ENCODE assay signal across 23 cellular contexts in genomic region chr17:17091856-17092756, GRCh38. TPM values are rescaled to one million over a fixed set of nuclear protein-coding genes. Genes with fewer than 3 reads are reported as not detected.
DNase-seq lines count a peak whose midpoint lies in the region; ATAC-seq, FAIRE-seq and TF ChIP-seq lines count a peak whose summit lies in the region.
"Had no signal": no experiment of that assay in that cellular context is flagged by ENCODE, and none has a peak within 500 bp of the region (broad histone marks: within the 10 kb centered on the region; RNA-seq: fewer than 3 reads in every experiment).

No MANE protein-coding gene starts in this region.

- peaks cover 21 to 90% (median 75%) of the 10 kb centered on the region in 11 experiments for H3K36me3 ChIP-seq in BLaER1 treated with 17β-estradiol and CSF1 and Interleukin-3, amounts not matched to agents 10 nM and 100 nM
- peaks cover 8% of the 10 kb centered on the region; the same call in 2 of the 3 replicates for H3K36me3 ChIP-seq in K562 (ENCODE audit: control insufficient read depth, insufficient read depth, low read length)
- H3K36me3 ChIP-seq in psoas muscle (ENCODE audit: insufficient read depth in 1 of 2, low read depth in 1 of 2), result peaks cover 0 to 18% of the 10 kb centered on the region in 2 donors
- H3K36me3 ChIP-seq: suprapubic skin had no signal

- CTCF ChIA-PET in K562 (lab: Yijun Ruan, JAX; ENCODE audit: low intra/inter-chr PET ratio), result no interaction called here
- CTCF ChIA-PET in activated CD8-positive, alpha-beta T cell treated with anti-CD3 and anti-CD28 coated beads for 36 hours (lab: Charles Lee), result no interaction called here

- no peak for ATAC-seq in K562
- ATAC-seq in psoas muscle, result no peak
- ATAC-seq in GM18867 (IDR thresholded peaks at IDR 0.05; ENCODE audit: unreplicated experiment), result no peak
- ATAC-seq in GM19395 (IDR thresholded peaks at IDR 0.05; ENCODE audit: unreplicated experiment), result no peak
- no peak for ATAC-seq in activated CD8-positive, alpha-beta T cell treated with anti-CD3 and anti-CD28 coated beads for 36 hours
- ATAC-seq: GM12878, right cardiac atrium had no signal

- FAIRE-seq in K562 (lab: Jason Lieb, UNC), result no peak
- FAIRE-seq: GM12878, GM19239 had no signal

- peaks cover 18 to 99% (median 91%) of the 10 kb centered on the region in 10 experiments; a peak in 19 of 20 replicates for H3K4me1 ChIP-seq in BLaER1 treated with 17β-estradiol and CSF1 and Interleukin-3, amounts not matched to agents 10 nM and 100 nM
- peaks cover 6% of the 10 kb centered on the region for H3K4me1 ChIP-seq in H9 (ENCODE audit: insufficient read depth, low read length)
- H3K4me1 ChIP-seq in K562 (replicated peaks in 1 of 2; ENCODE audit: control insufficient read depth in 2 of 2, insufficient read depth in 2 of 2, low read length in 2 of 2), result peaks cover 19 to 22% of the 10 kb centered on the region in 2 experiments; a peak in 4 of 5 replicates
- peaks cover 82% of the 10 kb centered on the region for H3K4me1 ChIP-seq in psoas muscle

- POLR2A ChIA-PET in K562 (lab: Yijun Ruan, JAX), result interaction anchor here (0.6 to 0.7 kb wide), 2 partner anchors 240 to 642 kb away, joined by 3 read pairs; no protein-coding TSS in a partner anchor
- POLR2A ChIA-PET in activated CD8-positive, alpha-beta T cell treated with anti-CD3 and anti-CD28 coated beads for 36 hours (lab: Charles Lee), result no interaction called here

- H3K14ac ChIP-seq in H9 (ENCODE audit: insufficient read depth, low read length), result no peak overlapping the region

- no peak overlapping the region for H3K4me3 ChIP-seq in BLaER1 treated with 17β-estradiol and CSF1 and Interleukin-3, amounts not matched to agents 10 nM and 100 nM
- no peak overlapping the region for H3K4me3 ChIP-seq in K562
- no peak overlapping the region for H3K4me3 ChIP-seq in psoas muscle
- H3K4me3 ChIP-seq: GM12878, hepatocyte, suprapubic skin had no signal

- H4K8ac ChIP-seq in H9 (replicated peaks; ENCODE audit: insufficient read length, low read depth, low read length), result no peak overlapping the region

- no peaks in the 10 kb centered on the region for H3K9me1 ChIP-seq in K562 (ENCODE audit: control insufficient read depth, insufficient read depth, low read length)

- no peaks in the 10 kb centered on the region for H3K9me3 Mint-ChIP-seq in H9
- H3K9me3 Mint-ChIP-seq in activated CD8-positive, alpha-beta T cell treated with anti-CD3 and anti-CD28 coated beads for 36 hours, result no peaks in the 10 kb centered on the region
- H3K9me3 Mint-ChIP-seq: activated CD4-positive, alpha-beta memory T cell treated with anti-CD3 and anti-CD28 coated beads, Interleukin-2, amount 10 ng/mL, durations not matched to agents 7 days and 5 days; T-helper 1 cell treated with Interleukin-12 subunit alpha and Interleukin-12 subunit beta and Interleukin-4 antibody, amounts not matched to agents 30 μg/mL and 1 μg/mL, for 36 hours had no signal

- no peaks in the 10 kb centered on the region for H3K23me2 ChIP-seq in H9 (ENCODE audit: insufficient read length, low read depth, low read length, poor library complexity, severe bottlenecking)

- no peak overlapping the region for H3K4ac ChIP-seq in H9 (ENCODE audit: low read depth, low read length)

- in situ Hi-C loops in K562 (cut with MboI), result no loop called here

- H3K27ac ChIP-seq in BLaER1 treated with 17β-estradiol and CSF1 and Interleukin-3, amounts not matched to agents 10 nM and 100 nM, result no peak overlapping the region
- no peak overlapping the region for H3K27ac ChIP-seq in H9 (ENCODE audit: insufficient read length, low read depth, low read length)
- no peak overlapping the region for H3K27ac ChIP-seq in K562 (ENCODE audit: extremely low read depth, low read depth, low read length)
- peak overlapping the region; percentile 33 for H3K27ac ChIP-seq in psoas muscle
- H3K27ac ChIP-seq: epithelial cell of prostate, hepatocyte, suprapubic skin had no signal

- TF ChIP-seq CTCF in H9 (conservative IDR thresholded peaks at IDR 0.05), result no peak
- TF ChIP-seq CTCF in K562 (IDR thresholded peaks at IDR 0.05 in 2 of 3, conservative IDR thresholded peaks at IDR 0.05 in 1 of 3; ENCODE audit: insufficient read depth in 2 of 3, low read depth in 1 of 3, low read length in 3 of 3), result no peak
- TF ChIP-seq CTCF in psoas muscle (IDR thresholded peaks at IDR 0.05), result no peak
- no peak for TF ChIP-seq CTCF in activated CD8-positive, alpha-beta T cell treated with anti-CD3 and anti-CD28 coated beads for 36 hours (IDR thresholded peaks at IDR 0.05)

- no peak overlapping the region for H2BK20ac ChIP-seq in H9 (ENCODE audit: low read depth, low read length, poor library complexity, severe bottlenecking)

- no peak overlapping the region for H2AK5ac ChIP-seq in H9 (ENCODE audit: insufficient read length, low read length)

- H3K79me2 ChIP-seq in H9 (ENCODE audit: insufficient read depth, low read length) (no peaks in the 10 kb centered on the region), K562 (ENCODE audit: control insufficient read depth, insufficient read depth, low read length) (no peaks in the 10 kb centered on the region)

- H3K9me3 ChIP-seq in BLaER1 treated with 17β-estradiol and CSF1 and Interleukin-3, amounts not matched to agents 10 nM and 100 nM (replicated peaks in 1 of 11), result no peaks in the 10 kb centered on the region
- H3K9me3 ChIP-seq in H9 (ENCODE audit: control insufficient read depth, low read depth, low read length) (no peaks in the 10 kb centered on the region), K562 (replicated peaks; ENCODE audit: control insufficient read depth, insufficient read depth, low read depth, low read length) (no peaks in the 10 kb centered on the region), psoas muscle (no peaks in the 10 kb centered on the region)
- H3K9me3 ChIP-seq: suprapubic skin had no signal

- no peak overlapping the region for H2AFZ ChIP-seq in H9 (ENCODE audit: low read length)
- H2AFZ ChIP-seq in K562 (ENCODE audit: low read depth, low read length), result no peak overlapping the region
- H2AFZ ChIP-seq: hepatocyte had no signal

- no peak overlapping the region for H3K56ac ChIP-seq in H9 (ENCODE audit: insufficient read length, low read depth, low read length)

- no peak overlapping the region for H2BK15ac ChIP-seq in H9 (ENCODE audit: low read depth, low read length)

- peaks cover 55 to 65% of the 10 kb centered on the region in 2 experiments for H3K4me1 Mint-ChIP-seq in H9
- peaks cover 34% of the 10 kb centered on the region for H3K4me1 Mint-ChIP-seq in activated CD8-positive, alpha-beta T cell treated with anti-CD3 and anti-CD28 coated beads for 36 hours (ENCODE audit: low read depth)

- BruUV-seq in K562 (replicated peaks; lab: Mats Ljungman, UMichigan), result no TSS peak

- DNase-seq in H9, result no peak
- DNase-seq in K562 (ENCODE audit: extremely low read depth in 1 of 4, low spot score in 3 of 4), result no peak
- no peak for DNase-seq in psoas muscle
- DNase-seq in activated CD8-positive, alpha-beta T cell treated with anti-CD3 and anti-CD28 coated beads for 36 hours, result no peak
- DNase-seq: activated CD4-positive, alpha-beta memory T cell treated with anti-CD3 and anti-CD28 coated beads, Interleukin-2, amount 10 ng/mL, durations not matched to agents 7 days and 5 days; activated naive CD4-positive, alpha-beta T cell; amygdala; central memory CD4-positive, alpha-beta T cell; DMS79; islet precursor cell; NCI-H748 treated with DMSO at 0.1 percent for 48 hours; OCI-M1; stimulated activated CD8-positive, alpha-beta memory T cell treated with anti-CD3 and anti-CD28 coated beads, Interleukin-4, amount 100 ng/mL, for 48 hours had no signal

- H3K27me3 ChIP-seq in BLaER1 treated with 17β-estradiol and CSF1 and Interleukin-3, amounts not matched to agents 10 nM and 100 nM, result no peaks in the 10 kb centered on the region
- H3K27me3 ChIP-seq in H9 (ENCODE audit: insufficient read depth, low read length) (no peaks in the 10 kb centered on the region), K562 (ENCODE audit: control insufficient read depth in 2 of 2, insufficient read depth in 2 of 2, low read length in 2 of 2) (no peaks in the 10 kb centered on the region), psoas muscle (ENCODE audit: insufficient read depth in 3 of 3, low read length in 2 of 3) (no peaks in the 10 kb centered on the region)
- H3K27me3 ChIP-seq: hepatocyte, suprapubic skin had no signal

- H2BK12ac ChIP-seq in H9 (ENCODE audit: insufficient read length, low read depth, low read length), result no peak overlapping the region

- peak overlapping the region in 7 of 11 experiments; percentile 27 to 84 (median 79); a peak in 15 of 22 replicates for H3K4me2 ChIP-seq in BLaER1 treated with 17β-estradiol and CSF1 and Interleukin-3, amounts not matched to agents 10 nM and 100 nM
- H3K4me2 ChIP-seq in H9 (ENCODE audit: insufficient read depth, insufficient read length, low read length) (no peak overlapping the region), K562 (ENCODE audit: insufficient read depth, low read length) (no peak overlapping the region)

- peak overlapping the region in 2 of 3 experiments; percentile 11 to 46; a peak in 3 of 7 replicates for H3K27ac Mint-ChIP-seq in H9
- H3K27ac Mint-ChIP-seq in activated CD8-positive, alpha-beta T cell treated with anti-CD3 and anti-CD28 coated beads for 36 hours, result no peak overlapping the region
- H3K27ac Mint-ChIP-seq: activated CD4-positive, alpha-beta memory T cell treated with anti-CD3 and anti-CD28 coated beads, Interleukin-2, amount 10 ng/mL, durations not matched to agents 7 days and 5 days; T-helper 1 cell treated with Interleukin-12 subunit alpha and Interleukin-12 subunit beta and Interleukin-4 antibody, amounts not matched to agents 30 μg/mL and 1 μg/mL, for 36 hours had no signal

- no peaks in the 10 kb centered on the region for H3K27me3 Mint-ChIP-seq in H9 (ENCODE audit: low read depth)
- H3K27me3 Mint-ChIP-seq in activated CD8-positive, alpha-beta T cell treated with anti-CD3 and anti-CD28 coated beads for 36 hours, result no peaks in the 10 kb centered on the region
- H3K27me3 Mint-ChIP-seq: activated CD4-positive, alpha-beta memory T cell treated with anti-CD3 and anti-CD28 coated beads, Interleukin-2, amount 10 ng/mL, durations not matched to agents 7 days and 5 days had no signal

- no peak overlapping the region for H3K9ac ChIP-seq in BLaER1 treated with 17β-estradiol and CSF1 and Interleukin-3, amounts not matched to agents 10 nM and 100 nM
- no peak overlapping the region for H3K9ac ChIP-seq in H9 (ENCODE audit: extremely low read depth, insufficient read length, low read length)
- H3K9ac ChIP-seq in K562 (ENCODE audit: insufficient read depth in 1 of 2, low read depth in 2 of 2, low read length in 2 of 2), result no peak overlapping the region

- no peak for TF ChIP-seq POLR2A in K562 (conservative IDR thresholded peaks at IDR 0.05)

- H3K4me3 Mint-ChIP-seq in H9, result no peak overlapping the region
- no peak overlapping the region for H3K4me3 Mint-ChIP-seq in activated CD8-positive, alpha-beta T cell treated with anti-CD3 and anti-CD28 coated beads for 36 hours
- H3K4me3 Mint-ChIP-seq: activated CD4-positive, alpha-beta memory T cell treated with anti-CD3 and anti-CD28 coated beads, Interleukin-2, amount 10 ng/mL, durations not matched to agents 7 days and 5 days; T-helper 1 cell treated with Interleukin-12 subunit alpha and Interleukin-12 subunit beta and Interleukin-4 antibody, amounts not matched to agents 30 μg/mL and 1 μg/mL, for 36 hours had no signal

- H4K91ac ChIP-seq in H9 (ENCODE audit: insufficient read length, low read depth, low read length), result no peak overlapping the region

- no peak overlapping the region for H3K23ac ChIP-seq in H9 (ENCODE audit: insufficient read length, low read depth, low read length)

- intact Hi-C loops in K562 (cut with micrococcal nuclease) (no loop called here), psoas muscle (cut with DNase I) (no loop called here)
- intact Hi-C loops in activated CD8-positive, alpha-beta T cell treated with anti-CD3 and anti-CD28 coated beads for 36 hours (cut with micrococcal nuclease), result no loop called here

- peaks cover 57 to 100% (median 100%) of the 10 kb centered on the region in 11 experiments; a peak in 20 of 22 replicates for H4K20me1 ChIP-seq in BLaER1 treated with 17β-estradiol and CSF1 and Interleukin-3, amounts not matched to agents 10 nM and 100 nM
- no peaks in the 10 kb centered on the region for H4K20me1 ChIP-seq in H9 (ENCODE audit: control insufficient read depth, insufficient read depth, insufficient read length)
- no peaks in the 10 kb centered on the region; the same call in 1 of the 2 replicates for H4K20me1 ChIP-seq in K562 (replicated peaks; ENCODE audit: control insufficient read depth, insufficient read depth, low read length)

- no peak for TF ChIP-seq EP300 in K562 (IDR thresholded peaks at IDR 0.05; ENCODE audit: low read length)

- no peak overlapping the region for H3K18ac ChIP-seq in H9 (ENCODE audit: insufficient read length, low read depth, low read length)

- no peak overlapping the region for H2BK5ac ChIP-seq in H9 (ENCODE audit: insufficient read length, low read length)

- H3K79me1 ChIP-seq in H9 (ENCODE audit: insufficient read depth, low read depth, low read length, poor library complexity, severe bottlenecking), result no peaks in the 10 kb centered on the region

- WGBS in H9 (ENCODE audit: extremely low coverage, insufficient read length, low lambda C conversion rate), result no CpG with 5 or more reads among the region's 14 CpGs
- 69% methylated on average over 12 of the region's 14 CpGs for WGBS in K562 (ENCODE audit: insufficient coverage, low coverage, missing lambda C conversion rate)
- 75 to 81% (median 76%) methylated on average over 14 of the region's 14 CpGs for WGBS in psoas muscle, 3 donors

- TF ChIP-seq RAD21 in K562 (CRISPR knock-in tag; conservative IDR thresholded peaks at IDR 0.05 in 1 of 2, IDR thresholded peaks at IDR 0.05 in 1 of 2), result no peak

- H3T11ph ChIP-seq in H9 (ENCODE audit: low read length), result no peak overlapping the region

- peaks cover 4 to 12% (median 6%) of the 10 kb centered on the region in 3 experiments; a peak in 5 of 7 replicates for H3K36me3 Mint-ChIP-seq in H9 (ENCODE audit: insufficient read depth in 1 of 3, low read depth in 3 of 3)
- H3K36me3 Mint-ChIP-seq in activated CD8-positive, alpha-beta T cell treated with anti-CD3 and anti-CD28 coated beads for 36 hours (ENCODE audit: low read depth), result peaks cover 6% of the 10 kb centered on the region

- H2BK120ac ChIP-seq in H9 (ENCODE audit: low read depth, low read length, poor library complexity, severe bottlenecking), result no peak overlapping the region

- H4K5ac ChIP-seq in H9 (ENCODE audit: insufficient read length, low read depth, low read length), result no peak overlapping the region

RNA-seq across cellular contexts. Expression of gene MPRIP, which starts 49.8 kb away (rescaled TPM):
- total RNA-seq in H9 (2021) (129 and 132 TPM in 2 replicates), K562 (2014; rRNA removed) (49.0 and 70.2 TPM in 2 replicates), K562 (2014; rRNA removed; fragmentation: Illumina TruSeq; extraction: Trizol) (29.2 and 33.4 TPM in 2 replicates), K562 (2015; rRNA removed; fragmentation: Illumina TruSeq; extraction: Trizol) (41.3 and 41.8 TPM in 2 replicates), K562 (2021) (71.0 and 72.6 TPM in 2 replicates), psoas muscle (100 to 1,000 TPM; 228 to 322 (median 258) TPM)
- 73.2 and 115 TPM in 2 replicates for total RNA-seq in K562 (2011; cell fraction: chromatin; rRNA removed; ENCODE audit: low replicate concordance)
- 49.1 and 50.7 TPM in 2 replicates for total RNA-seq in K562 (2011; cell fraction: nucleolus; rRNA removed)
- total RNA-seq in K562 (2011; cell fraction: nucleoplasm; rRNA removed), result 59.9 and 61.7 TPM in 2 replicates
- polyA plus RNA-seq in K562 (2011; rRNA removed) (22.8 and 28.6 TPM in 2 replicates), K562 (2014; fragmentation: Illumina TruSeq; extraction: Trizol) (28.7 and 30.1 TPM in 2 replicates), K562 (2014; fragmentation: Nextera tagmentation; extraction: Ambion mirVana) (10 to 100 TPM; 10.0 to 10.1 TPM), K562 (2014; rRNA removed) (32.0 and 37.6 TPM in 2 replicates), psoas muscle (100 to 1,000 TPM; 142 to 270 (median 184) TPM)
- 21.1 and 26.2 TPM in 2 replicates for polyA plus RNA-seq in K562 (2011; cell fraction: cytosol; rRNA removed)
- polyA plus RNA-seq in K562 (2011; cell fraction: nucleus; rRNA removed), result 35.5 and 45.4 TPM in 2 replicates
- polyA plus RNA-seq in K562 (2012), result 36.3 and 45.7 TPM in 2 replicates
- polyA minus RNA-seq in K562 (2011; rRNA and poly(A)+ RNA removed), result 30.8 and 32.1 TPM in 2 replicates
- polyA minus RNA-seq in K562 (2011; cell fraction: cytosol; rRNA and poly(A)+ RNA removed), result 20.0 and 30.2 TPM in 2 replicates
- polyA minus RNA-seq in K562 (2011; cell fraction: nucleus; rRNA and poly(A)+ RNA removed), result 21.0 and 28.3 TPM in 2 replicates
- total RNA-seq in activated CD8-positive, alpha-beta T cell treated with anti-CD3 and anti-CD28 coated beads for 36 hours, result 100 to 1,000 TPM; 132 to 135 TPM

Comparison
In these comparisons a context has a peak if more than half of its experiments do, and no peak if none do; other contexts are left out.
1. H3K4me2 ChIP-seq: peak in BLaER1 treated with 17β-estradiol and CSF1 and Interleukin-3, amounts not matched to agents 10 nM and 100 nM (7 of 11); none in H9 (single experiment) and K562 (single experiment).